21 cellular contexts compared by ENCODE assay signal in genomic region chr10:1553951-1554350, GRCh38.
"Had no signal": no experiment of that assay in that cellular context is flagged by ENCODE, and none has a peak within 500 bp of the region (broad histone marks: within the 10 kb centered on the region; RNA-seq: fewer than 3 reads in every experiment).

No MANE protein-coding gene starts in this region.

- H3K36me3 ChIP-seq: esophagus squamous epithelium, gastrocnemius medialis, transverse colon, vagina had no signal

- DNase-seq: activated gamma-delta T cell treated with Interleukin-2 at 50 U/mL for 16 hours; activated naive CD8-positive, alpha-beta T cell treated with anti-CD3 and anti-CD28 coated beads, Interleukin-2, amount 10 ng/mL, durations not matched to agents 7 days and 5 days; activated T-cell treated with anti-CD3 and anti-CD28 coated beads, Interleukin-2, amount 50 U/mL, for 1 hour; amniotic stem cell; cerebellar nuclear complex; esophagus squamous epithelium; gastrocnemius medialis; hypothalamus; left cardiac atrium; mesenchymal stem cell; mucosa of descending colon; retina; stimulated activated CD4-positive, alpha-beta T cell treated with anti-CD3 and anti-CD28 coated beads, Interleukin-4, amount 100 ng/mL, for 24 hours; T1000; transverse colon had no signal

- H3K4me1 Mint-ChIP-seq: activated naive CD8-positive, alpha-beta T cell treated with anti-CD3 and anti-CD28 coated beads, Interleukin-2, amount 10 ng/mL, durations not matched to agents 7 days and 5 days had no signal

- H3K4me3 ChIP-seq: coronary artery, esophagus squamous epithelium, gastrocnemius medialis, mucosa of descending colon, transverse colon, vagina had no signal

- H3K4me1 ChIP-seq: esophagus squamous epithelium, gastrocnemius medialis, transverse colon, vagina had no signal

- H3K9me3 Mint-ChIP-seq: activated naive CD8-positive, alpha-beta T cell treated with anti-CD3 and anti-CD28 coated beads, Interleukin-2, amount 10 ng/mL, durations not matched to agents 7 days and 5 days; neural crest cell; stimulated activated naive CD8-positive, alpha-beta T cell treated with anti-CD3 and anti-CD28 coated beads, Interleukin-15, Interleukin-2, amounts not matched to agents 100 ng/mL and 50 ng/mL, for 24 hours; WTC11 had no signal

- H3K36me3 Mint-ChIP-seq: activated naive CD8-positive, alpha-beta T cell treated with anti-CD3 and anti-CD28 coated beads, Interleukin-2, amount 10 ng/mL, durations not matched to agents 7 days and 5 days; WTC11 had no signal

- H3K27ac ChIP-seq: coronary artery, esophagus squamous epithelium, gastrocnemius medialis, transverse colon, vagina had no signal

- H3K27ac Mint-ChIP-seq: activated naive CD8-positive, alpha-beta T cell treated with anti-CD3 and anti-CD28 coated beads, Interleukin-2, amount 10 ng/mL, durations not matched to agents 7 days and 5 days; progenitor cell of endocrine pancreas; stimulated activated naive CD8-positive, alpha-beta T cell treated with anti-CD3 and anti-CD28 coated beads, Interleukin-15, Interleukin-2, amounts not matched to agents 100 ng/mL and 50 ng/mL, for 24 hours; WTC11 had no signal

- H3K4me3 Mint-ChIP-seq: activated naive CD8-positive, alpha-beta T cell treated with anti-CD3 and anti-CD28 coated beads, Interleukin-2, amount 10 ng/mL, durations not matched to agents 7 days and 5 days; neural crest cell; stimulated activated naive CD8-positive, alpha-beta T cell treated with anti-CD3 and anti-CD28 coated beads, Interleukin-15, Interleukin-2, amounts not matched to agents 100 ng/mL and 50 ng/mL, for 24 hours; WTC11 had no signal

- ATAC-seq: gastrocnemius medialis, left cardiac atrium, mucosa of descending colon, WTC11 had no signal

- H3K9me3 ChIP-seq: esophagus squamous epithelium, gastrocnemius medialis, mucosa of descending colon, transverse colon, vagina had no signal

- H3K27me3 ChIP-seq: transverse colon, vagina had no signal
